In genomic region chr4:150078996-150079581, GRCh38 we compare ENCODE assay signal across 8 cellular contexts. TPM values are rescaled to one million over a fixed set of nuclear protein-coding genes. Genes with fewer than 3 reads are reported as not detected.
DNase-seq lines count a peak whose midpoint lies in the region; ATAC-seq, FAIRE-seq and TF ChIP-seq lines count a peak whose summit lies in the region.

No MANE protein-coding gene starts in this region.

- H3K4me1 Mint-ChIP-seq in CD4-positive, alpha-beta memory T cell, result peaks cover 0 to 9% (median 3%) of the 10 kb centered on the region in 4 donors

- H3K4me3 Mint-ChIP-seq in CD4-positive, alpha-beta memory T cell, result peak overlapping the region; percentile 71 to 82 (median 76)

- no peak for TF ChIP-seq CTCF in OCI-LY7 (conservative IDR thresholded peaks at IDR 0.05; ENCODE audit: low read length)

- no peak overlapping the region for H2BK120ac ChIP-seq in neuronal stem cell (ENCODE audit: low read depth, low read length)

- H3K23ac ChIP-seq in neuronal stem cell (ENCODE audit: low read depth, low read length, poor library complexity), result peak overlapping the region; percentile 52

- no peaks in the 10 kb centered on the region for H3K36me3 ChIP-seq in CD4-positive, alpha-beta memory T cell (ENCODE audit: insufficient read depth, low read length)
- H3K36me3 ChIP-seq in MG63 (no peaks in the 10 kb centered on the region; the same call in 1 of the 2 replicates), neuronal stem cell (replicated peaks in 1 of 2; ENCODE audit: control insufficient read depth in 2 of 2, insufficient read depth in 2 of 2, low read length in 2 of 2) (peaks cover 0 to 10% of the 10 kb centered on the region in 2 donors), OCI-LY7 (ENCODE audit: insufficient read depth, low read length) (no peaks in the 10 kb centered on the region)

- POLR2A ChIA-PET in CD4-positive, alpha-beta memory T cell (lab: Charles Lee; ENCODE audit: partially characterized antibody), result no interaction called here
- POLR2A ChIA-PET in OCI-LY7 (lab: Charles Lee), result no interaction called here

- no peak for FAIRE-seq in frontal cortex (lab: Jason Lieb, UNC)

- CTCF ChIA-PET in CD4-positive, alpha-beta memory T cell (lab: Charles Lee; ENCODE audit: partially characterized antibody), result no interaction called here
- CTCF ChIA-PET in OCI-LY7 (lab: Charles Lee; ENCODE audit: unreplicated experiment), result no interaction called here

- H2BK12ac ChIP-seq in neuronal stem cell (ENCODE audit: low read length), result peak overlapping the region; percentile 51

- DNase-seq in CD4-positive, alpha-beta memory T cell, result no peak
- DNase-seq in MG63 (peak; percentile 53), frontal cortex (ENCODE audit: low spot score in 2 of 2) (peak; percentile 32 to 47), neuronal stem cell (ENCODE audit: low spot score) (peak; percentile 31), OCI-LY7 (ENCODE audit: low spot score) (no peak)
- peak; percentile 37 to 44 for DNase-seq in activated T-cell treated with anti-CD3 and anti-CD28 coated beads, Interleukin-2, amount 50 U/mL, for 48 hours

- H3K4me2 ChIP-seq in neuronal stem cell (ENCODE audit: insufficient read depth, low read length, poor library complexity, severe bottlenecking), result peak overlapping the region; percentile 80
- no peak overlapping the region for H3K4me2 ChIP-seq in OCI-LY7 (ENCODE audit: low read length)

- peak overlapping the region; percentile 96 for H3K18ac ChIP-seq in neuronal stem cell (ENCODE audit: low read length)

- no peak overlapping the region for H3K27ac Mint-ChIP-seq in CD4-positive, alpha-beta memory T cell

- H3K4me3 ChIP-seq in CD4-positive, alpha-beta memory T cell (ENCODE audit: low read length in 2 of 2), result peak overlapping the region in 1 of 2 donors; percentile 32
- H3K4me3 ChIP-seq in MG63, result peak overlapping the region; percentile 70
- H3K4me3 ChIP-seq in neuronal stem cell (ENCODE audit: low read length in 2 of 2), result peak overlapping the region; percentile 82 to 90
- H3K4me3 ChIP-seq in OCI-LY7 (ENCODE audit: low read depth, low read length, poor library complexity, severe bottlenecking), result no peak overlapping the region

- H3K79me1 ChIP-seq in neuronal stem cell (ENCODE audit: low read depth, low read length), result no peaks in the 10 kb centered on the region

- peak overlapping the region; percentile 83 for H3K9ac ChIP-seq in neuronal stem cell (ENCODE audit: low read depth, low read length, poor library complexity)

- no peak overlapping the region for H4K91ac ChIP-seq in neuronal stem cell (ENCODE audit: low read depth, low read length, poor library complexity)

- WGBS in neuronal stem cell (ENCODE audit: extremely low coverage in 2 of 2, insufficient read length in 2 of 2, insufficient replicate concordance in 1 of 2), 2 donors, result no CpG with 5 or more reads among the region's 54 CpGs

- no peaks in the 10 kb centered on the region for H3K9me3 ChIP-seq in CD4-positive, alpha-beta memory T cell (ENCODE audit: control insufficient read depth in 1 of 2, low read length in 2 of 2)
- H3K9me3 ChIP-seq in MG63, result no peaks in the 10 kb centered on the region
- peaks cover 0 to 12% of the 10 kb centered on the region in 2 donors for H3K9me3 ChIP-seq in neuronal stem cell (replicated peaks in 1 of 2; ENCODE audit: control insufficient read depth in 2 of 2, insufficient read depth in 1 of 2, low read depth in 1 of 2, low read length in 2 of 2)
- H3K9me3 ChIP-seq in OCI-LY7 (ENCODE audit: low read length), result no peaks in the 10 kb centered on the region

- H2BK15ac ChIP-seq in neuronal stem cell (ENCODE audit: low read length), result peak overlapping the region; percentile 57

- H3K9me3 Mint-ChIP-seq in CD4-positive, alpha-beta memory T cell, result peaks cover 0 to 11% (median 0%) of the 10 kb centered on the region in 8 donors

- no peaks in the 10 kb centered on the region for H3K4me1 ChIP-seq in CD4-positive, alpha-beta memory T cell (ENCODE audit: insufficient read depth, low read length)
- H3K4me1 ChIP-seq in neuronal stem cell (ENCODE audit: control insufficient read depth in 2 of 2, insufficient read depth in 1 of 2, low read depth in 1 of 2, low read length in 2 of 2), result peaks cover 0 to 8% of the 10 kb centered on the region in 2 donors
- H3K4me1 ChIP-seq in OCI-LY7 (ENCODE audit: insufficient read depth, low read length, poor library complexity, severe bottlenecking), result no peaks in the 10 kb centered on the region

- no peak overlapping the region for H2BK5ac ChIP-seq in neuronal stem cell (ENCODE audit: low read length)

- intact Hi-C loops in CD4-positive, alpha-beta memory T cell (cut with micrococcal nuclease), result no loop called here
- intact Hi-C loops in OCI-LY7 (cut with micrococcal nuclease; ENCODE audit: unreplicated experiment), result no loop called here

- ATAC-seq in GM19372 (IDR thresholded peaks at IDR 0.05; ENCODE audit: low read depth, unreplicated experiment) (peak; percentile 44), HG03095 (IDR thresholded peaks at IDR 0.05; ENCODE audit: unreplicated experiment) (no peak)

- H4K20me1 ChIP-seq in OCI-LY7 (ENCODE audit: insufficient read depth, low read length), result no peaks in the 10 kb centered on the region

- H4K8ac ChIP-seq in neuronal stem cell (ENCODE audit: low read depth, low read length), result no peak overlapping the region

- H3K27ac ChIP-seq in CD4-positive, alpha-beta memory T cell (ENCODE audit: low read depth, low read length), result no peak overlapping the region
- H3K27ac ChIP-seq in neuronal stem cell (replicated peaks; ENCODE audit: low read length), result no peak overlapping the region
- H3K27ac ChIP-seq in OCI-LY7 (ENCODE audit: low read depth, low read length, poor library complexity, severe bottlenecking), result no peak overlapping the region

- H2AFZ ChIP-seq in neuronal stem cell (ENCODE audit: low read length) (peak overlapping the region; percentile 98), OCI-LY7 (ENCODE audit: low read length) (no peak overlapping the region)

- no peak overlapping the region for H2AK5ac ChIP-seq in neuronal stem cell (ENCODE audit: low read depth, low read length)

- peaks cover 7% of the 10 kb centered on the region for H3K27me3 ChIP-seq in CD4-positive, alpha-beta memory T cell (ENCODE audit: insufficient read depth, low read length)
- H3K27me3 ChIP-seq in MG63 (no peaks in the 10 kb centered on the region), neuronal stem cell (ENCODE audit: control insufficient read depth in 3 of 3, insufficient read depth in 3 of 3, low read depth in 1 of 3, low read length in 3 of 3) (peaks cover 0 to 17% (median 0%) of the 10 kb centered on the region in 3 experiments)

- H3K79me2 ChIP-seq in OCI-LY7 (ENCODE audit: insufficient read depth, low read depth, low read length), result no peaks in the 10 kb centered on the region

- BruUV-seq in OCI-LY7 (replicated peaks; lab: Mats Ljungman, UMichigan), result no TSS peak

- peaks cover 38 to 48% of the 10 kb centered on the region in 2 donors for H3K27me3 Mint-ChIP-seq in CD4-positive, alpha-beta memory T cell

- no peak overlapping the region for H3K14ac ChIP-seq in neuronal stem cell (ENCODE audit: low read length)

- H3K4ac ChIP-seq in neuronal stem cell (ENCODE audit: low read length), result no peak overlapping the region

- H3K36me3 Mint-ChIP-seq in CD4-positive, alpha-beta memory T cell, result no peaks in the 10 kb centered on the region

- H3K9me2 ChIP-seq in OCI-LY7 (ENCODE audit: insufficient read depth, low read length), result no peaks in the 10 kb centered on the region

RNA-seq across cellular contexts. Expression of gene DCLK2, which starts 0.8 kb away (rescaled TPM):
- not detected for total RNA-seq in CD4-positive, alpha-beta memory T cell
- not detected for polyA plus RNA-seq in CD4-positive, alpha-beta memory T cell
- total RNA-seq in MG63 (2014; rRNA removed; shearing (Covaris generic); ENCODE audit: low replicate concordance), result 1.4 and 3.1 TPM in 2 replicates
- total RNA-seq in frontal cortex, result 75.4 TPM
- 13.6 TPM for polyA plus RNA-seq in neuronal stem cell (2013, experiment 1 of 2)
- 13.3 TPM for polyA plus RNA-seq in neuronal stem cell (2013, experiment 2 of 2)
- total RNA-seq in OCI-LY7 (2014; rRNA removed; shearing (Covaris generic)), result not detected in 2 replicates
- total RNA-seq in OCI-LY7 (2022), result not detected in 2 replicates

Comparison
In these comparisons a context has a peak if more than half of its experiments do, and no peak if none do; other contexts are left out.
1. DNase-seq: peak in MG63 (single experiment), activated T-cell treated with anti-CD3 and anti-CD28 coated beads, Interleukin-2, amount 50 U/mL, for 48 hours (2 of 2), frontal cortex (2 of 2) and neuronal stem cell (single experiment); none in CD4-positive, alpha-beta memory T cell (0 of 5) and OCI-LY7 (single experiment).
2. RNA of gene DCLK2, which starts 0.8 kb away (total RNA-seq): 75.4 TPM in frontal cortex (single experiment); 1.4 to 3.1 TPM in MG63, not detected in CD4-positive, alpha-beta memory T cell and not detected in OCI-LY7; every median in the first group is over 10 times any median in the second.